ENCODE assay signal across 21 cellular contexts in genomic region chrX:137878401-137878800, GRCh38.
"Had no signal": no experiment of that assay in that cellular context is flagged by ENCODE, and none has a peak within 500 bp of the region (broad histone marks: within the 10 kb centered on the region; RNA-seq: fewer than 3 reads in every experiment).

No MANE protein-coding gene starts in this region.

- H3K27ac Mint-ChIP-seq: immature natural killer cell; memory B cell; mesothelial cell of epicardium; naive B cell; naive thymus-derived CD4-positive, alpha-beta T cell had no signal

- H3K4me1 Mint-ChIP-seq: immature natural killer cell; memory B cell; mesothelial cell of epicardium; naive B cell; naive thymus-derived CD4-positive, alpha-beta T cell had no signal

- DNase-seq: hippocampal formation; hypothalamus; immature natural killer cell; islet precursor cell; kidney; kidney glomerular epithelial cell; left cardiac atrium; left colon; left lung; left ventricle myocardium inferior; left ventricle myocardium superior; lower lobe of right lung; mammary epithelial cell; mesenchymal stem cell; mesendoderm; midbrain; mucosa of descending colon; naive B cell; naive thymus-derived CD4-positive, alpha-beta T cell had no signal

- H3K36me3 Mint-ChIP-seq: immature natural killer cell; memory B cell; mesothelial cell of epicardium; naive B cell; naive thymus-derived CD4-positive, alpha-beta T cell had no signal

- H3K4me3 Mint-ChIP-seq: immature natural killer cell; memory B cell; mesothelial cell of epicardium; naive B cell; naive thymus-derived CD4-positive, alpha-beta T cell had no signal

- H3K27me3 Mint-ChIP-seq: memory B cell, naive B cell had no signal
